19 cellular contexts compared by ENCODE assay signal in the genomic region with DNA sequence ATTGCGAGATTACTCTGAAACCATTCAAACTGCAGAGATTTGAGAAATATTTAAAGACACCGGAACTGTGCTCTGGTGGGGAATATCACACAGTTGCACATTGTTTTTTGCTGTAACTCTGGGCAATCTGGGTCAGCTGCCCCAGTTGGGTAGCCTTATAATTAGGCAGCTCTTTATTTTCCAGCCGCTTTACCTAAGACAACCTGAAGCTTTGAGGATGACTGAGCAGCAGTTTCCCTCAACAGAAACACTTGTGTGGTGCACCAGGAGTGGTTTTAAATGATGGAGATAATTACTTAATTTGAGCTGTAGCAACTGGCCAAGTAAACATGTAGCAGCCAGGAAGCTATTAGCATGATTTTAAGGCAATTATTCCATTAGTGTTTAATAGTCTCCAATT. TPM values are rescaled to one million over a fixed set of nuclear protein-coding genes. Genes with fewer than 3 reads are reported as not detected.
A peak's percentile ranks its signal among the peaks of the same experiment; 100 is the strongest.
DNase-seq lines count a peak whose midpoint lies in the region; ATAC-seq, FAIRE-seq and TF ChIP-seq lines count a peak whose summit lies in the region.
"Had no signal": no experiment of that assay in that cellular context is flagged by ENCODE, and none has a peak within 500 bp of the region (broad histone marks: within the 10 kb centered on the region; RNA-seq: fewer than 3 reads in every experiment).

No MANE protein-coding gene starts in this region.

- H3K4me1 ChIP-seq in heart left ventricle (peaks cover 0 to 25% (median 8%) of the 10 kb centered on the region in 12 donors), PC-3 (ENCODE audit: insufficient read depth, low read length) (peaks cover 64% of the 10 kb centered on the region)
- H3K4me1 ChIP-seq: BLaER1 had no signal

- no peaks in the 10 kb centered on the region for H3K9me3 ChIP-seq in heart left ventricle
- no peaks in the 10 kb centered on the region for H3K9me3 ChIP-seq in PC-3 (ENCODE audit: low read length)

- no peaks in the 10 kb centered on the region for H3K9me2 ChIP-seq in PC-3 (replicated peaks; ENCODE audit: low read length)

- peaks cover 29% of the 10 kb centered on the region for H3K79me2 ChIP-seq in PC-3 (ENCODE audit: low read length)

- DNase-seq in heart left ventricle (no peak), cardiac septum (ENCODE audit: low spot score) (no peak), NCI-H1417 treated with DMSO at 0.1 percent for 48 hours (lab: John Stamatoyannopoulos, UW) (peak; percentile 29), PC-3 (peak; percentile 2), GOT3 (lab: John Stamatoyannopoulos, UW) (no peak)
- no peak for DNase-seq in activated CD4-positive, alpha-beta T cell treated with anti-CD3 and anti-CD28 coated beads for 4 hours
- DNase-seq: Calu3; CD4-positive, alpha-beta memory T cell; IMR-90; NCI-H187; NCI-H345; NCI-H526 treated with DMSO at 0.1 percent for 48 hours; RPMI8226 had no signal

- H2AFZ ChIP-seq in PC-3 (ENCODE audit: low read length), result no peak overlapping the region
- H2AFZ ChIP-seq: GM23338 had no signal

- H3K36me3 ChIP-seq in heart left ventricle (no peaks in the 10 kb centered on the region), PC-3 (ENCODE audit: low read depth, low read length) (no peaks in the 10 kb centered on the region)
- H3K36me3 ChIP-seq: BLaER1 had no signal

- peaks cover 0 to 13% (median 0%) of the 10 kb centered on the region in 9 donors for H3K27me3 ChIP-seq in heart left ventricle
- H3K27me3 ChIP-seq in PC-3 (ENCODE audit: low read length), result no peaks in the 10 kb centered on the region
- H3K27me3 ChIP-seq: BLaER1 had no signal

- H3F3A ChIP-seq in PC-3 (ENCODE audit: low read length, unreplicated experiment), result no peaks in the 10 kb centered on the region

- POLR2A ChIA-PET in PC-3 (lab: Charles Lee; ENCODE audit: unreplicated experiment), result interaction anchor here (0.6 kb wide), 1 partner anchor 10 kb away, joined by 4 read pairs; no protein-coding TSS in a partner anchor

- no peak for TF ChIP-seq POLR2A in heart left ventricle (IDR thresholded peaks at IDR 0.05)

- CTCF ChIA-PET in PC-3 (lab: Charles Lee), result no interaction called here

- peak overlapping the region in 2 of 12 donors; percentile 24 to 84 for H3K27ac ChIP-seq in heart left ventricle
- peak overlapping the region; percentile 77 for H3K27ac ChIP-seq in PC-3 (ENCODE audit: low read length)
- H3K27ac ChIP-seq: BLaER1 had no signal

- TF ChIP-seq CTCF in heart left ventricle (IDR thresholded peaks at IDR 0.05) (no peak), PC-3 (conservative IDR thresholded peaks at IDR 0.05; ENCODE audit: low read depth, low read length) (no peak)

- FAIRE-seq in islet of Langerhans (lab: Jason Lieb, UNC), result peak; percentile 85
- FAIRE-seq: GM12878, HTR-8/SVneo had no signal

- ATAC-seq in heart left ventricle, result no peak
- no peak for ATAC-seq in PC-3
- ATAC-seq: GM12878, GM23338, HCT116 had no signal

- WGBS in heart left ventricle, 4 donors, result 61 to 72% (median 64%) methylated on average over 3 of the region's 3 CpGs

- H3K4me2 ChIP-seq in PC-3 (ENCODE audit: low read length), result peak overlapping the region; percentile 91
- H3K4me2 ChIP-seq: BLaER1, GM23338 had no signal

- BruUV-seq in PC-3 (replicated peaks; lab: Mats Ljungman, UMichigan), result no TSS peak

- H3K4me3 ChIP-seq in heart left ventricle (peak overlapping the region in 7 of 12 donors; percentile 4 to 84 (median 71)), PC-3 (ENCODE audit: low read length) (0 out of 2 replicates have a peak overlapping the region, but pooled peaks have one; percentile 3)
- H3K4me3 ChIP-seq: BLaER1, GM12878, GM23338 had no signal

- H3K9ac ChIP-seq in PC-3 (ENCODE audit: low read length), result peak overlapping the region; percentile 9
- H3K9ac ChIP-seq: BLaER1 had no signal

- H4K20me1 ChIP-seq in PC-3 (ENCODE audit: low read length), result no peaks in the 10 kb centered on the region
- H4K20me1 ChIP-seq: BLaER1 had no signal

- intact Hi-C loops in heart left ventricle (cut with DNase I) (loop anchor here in 1 of 10 donors (10.0 kb wide), 1 partner anchor 53 kb away; no protein-coding TSS in a partner anchor), cardiac septum (cut with DNase I) (loop anchor here (5.0 kb wide), 1 partner anchor 50 kb away; no protein-coding TSS in a partner anchor), PC-3 (cut with micrococcal nuclease) (loop anchor here (10.0 kb wide), 1 partner anchor 53 kb away; no protein-coding TSS in a partner anchor)

RNA-seq across cellular contexts. Expression of gene PLCXD3, which starts 2.9 kb away (rescaled TPM):
- total RNA-seq in heart left ventricle, result 100 to 1,000 TPM in 1 of 9 donors, 10 to 100 TPM in 8; 48.2 to 107 (median 71.6) TPM
- 10 to 100 TPM; 30.1 to 62.5 TPM for polyA plus RNA-seq in heart left ventricle
- 63.8 TPM for total RNA-seq in cardiac septum
- total RNA-seq in PC-3 (2014; rRNA removed), result 5.0 TPM in 2 replicates
- total RNA-seq: Calu3; CD4-positive, alpha-beta memory T cell; GM12878 had no signal
- polyA plus RNA-seq: CD4-positive, alpha-beta memory T cell; GM12878 had no signal

Comparison
In these comparisons a context has a peak if more than half of its experiments do, and no peak if none do; other contexts are left out.
1. DNase-seq: peak in NCI-H1417 treated with DMSO at 0.1 percent for 48 hours (single experiment) and PC-3 (single experiment); none in heart left ventricle (0 of 5), cardiac septum (single experiment), activated CD4-positive, alpha-beta T cell treated with anti-CD3 and anti-CD28 coated beads for 4 hours (0 of 2) and GOT3 (single experiment).